15 cellular contexts compared by ENCODE assay signal in the genomic region with DNA sequence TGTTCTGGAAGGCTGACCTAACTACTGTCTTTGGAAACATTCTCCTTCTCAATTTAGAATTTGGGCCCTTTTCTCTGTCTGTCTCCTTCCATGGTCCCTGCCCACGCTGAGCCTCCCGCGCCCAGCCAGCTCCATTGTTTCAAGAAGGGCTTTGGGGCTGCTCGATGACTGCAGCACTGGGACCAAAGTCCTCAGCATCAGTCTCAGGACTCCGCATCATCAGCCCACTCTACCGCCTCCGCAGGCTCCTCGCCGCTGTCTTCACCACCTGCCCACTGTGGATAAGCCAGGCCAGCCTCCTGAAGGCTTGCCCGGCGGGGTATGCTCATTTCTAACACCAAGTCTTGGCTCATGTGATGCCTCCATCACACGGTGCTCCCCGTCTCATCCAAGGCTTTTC.
DNase-seq lines count a peak whose midpoint lies in the region; ATAC-seq and TF ChIP-seq lines count a peak whose summit lies in the region.
"Had no signal": no experiment of that assay in that cellular context is flagged by ENCODE, and none has a peak within 500 bp of the region (broad histone marks: within the 10 kb centered on the region; RNA-seq: fewer than 3 reads in every experiment).

No MANE protein-coding gene starts in this region.

- WGBS in adrenal gland, 4 donors = 82 to 98% (median 94%) methylated on average over 13 of the region's 13 CpGs

- peak overlapping the region in 8 of 11 experiments; percentile 60 to 87 (median 82); a peak in 9 of 22 replicates for H3K4me2 ChIP-seq in BLaER1 treated with 17β-estradiol and CSF1 and Interleukin-3, amounts not matched to agents 10 nM and 100 nM

- no peak overlapping the region for H3K4me3 ChIP-seq in BLaER1 treated with 17β-estradiol and CSF1 and Interleukin-3, amounts not matched to agents 10 nM and 100 nM
- no peak overlapping the region for H3K4me3 ChIP-seq in adrenal gland
- H3K4me3 ChIP-seq in BE2C (ENCODE audit: low read depth, low read length) = no peak overlapping the region

- peaks cover 42 to 63% (median 54%) of the 10 kb centered on the region in 10 experiments for H3K4me1 ChIP-seq in BLaER1 treated with 17β-estradiol and CSF1 and Interleukin-3, amounts not matched to agents 10 nM and 100 nM
- H3K4me1 ChIP-seq in adrenal gland (replicated peaks in 1 of 2) (peaks cover 56 to 95% of the 10 kb centered on the region in 2 donors), BE2C (no peaks in the 10 kb centered on the region)

- TF ChIP-seq CTCF in adrenal gland (IDR thresholded peaks at IDR 0.05) = no peak
- TF ChIP-seq CTCF in BE2C (IDR thresholded peaks at IDR 0.05; ENCODE audit: low read depth, low read length) = no peak

- peaks cover 0 to 5% (median 0%) of the 10 kb centered on the region in 11 experiments; a peak in 2 of 22 replicates for H3K9me3 ChIP-seq in BLaER1 treated with 17β-estradiol and CSF1 and Interleukin-3, amounts not matched to agents 10 nM and 100 nM (replicated peaks in 1 of 11)
- no peaks in the 10 kb centered on the region for H3K9me3 ChIP-seq in adrenal gland (replicated peaks in 1 of 3)
- no peaks in the 10 kb centered on the region for H3K9me3 ChIP-seq in BE2C

- H3K27me3 ChIP-seq in BLaER1 treated with 17β-estradiol and CSF1 and Interleukin-3, amounts not matched to agents 10 nM and 100 nM = peaks cover 0 to 61% (median 0%) of the 10 kb centered on the region in 11 experiments; a peak in 7 of 22 replicates
- H3K27me3 ChIP-seq in adrenal gland (no peaks in the 10 kb centered on the region), layer of hippocampus (ENCODE audit: control insufficient read depth, insufficient read depth, low read length) (no peaks in the 10 kb centered on the region), BE2C (peaks cover 17% of the 10 kb centered on the region)

- no peak overlapping the region for H3K27ac ChIP-seq in BLaER1 treated with 17β-estradiol and CSF1 and Interleukin-3, amounts not matched to agents 10 nM and 100 nM
- H3K27ac ChIP-seq in adrenal gland (peak overlapping the region in 3 of 5 donors; percentile 35 to 80 (median 68)), layer of hippocampus (ENCODE audit: low read depth, low read length) (peak overlapping the region; percentile 56), substantia nigra (ENCODE audit: low read depth, low read length, poor library complexity, severe bottlenecking) (peak overlapping the region; percentile 77)

- no peaks in the 10 kb centered on the region for H3K36me3 ChIP-seq in BLaER1 treated with 17β-estradiol and CSF1 and Interleukin-3, amounts not matched to agents 10 nM and 100 nM
- H3K36me3 ChIP-seq in adrenal gland (replicated peaks in 1 of 2) (peaks cover 0 to 8% of the 10 kb centered on the region in 2 donors), BE2C (no peaks in the 10 kb centered on the region)

- H3K9ac ChIP-seq in BLaER1 treated with 17β-estradiol and CSF1 and Interleukin-3, amounts not matched to agents 10 nM and 100 nM = no peak overlapping the region

- DNase-seq in adrenal gland (peak in 1 of 7 donors; percentile 12), substantia nigra (lab: John Stamatoyannopoulos, UW) (no peak), BE2C (no peak)
- no peak for DNase-seq in activated T-cell treated with anti-CD3 and anti-CD28 coated beads, Interleukin-2, amount 50 U/mL, for 48 hours
- no peak for DNase-seq in activated CD4-positive, alpha-beta T cell treated with anti-CD3 and anti-CD28 coated beads, Interleukin-2, amount 50 U/mL, for 4 hours
- DNase-seq: COR-L47, NCI-H1417 treated with DMSO at 0.1 percent for 48 hours, NCI-H2029, NCI-H2171 treated with DMSO at 0.1 percent for 48 hours, NCI-H774, SIG-M5 had no signal

- intact Hi-C loops in adrenal gland (cut with DNase I) = no loop called here

- ATAC-seq in GM19463 (IDR thresholded peaks at IDR 0.05; ENCODE audit: unreplicated experiment) = no peak
- ATAC-seq: HCT116 had no signal

- no peaks in the 10 kb centered on the region; a peak in 1 of 22 replicates for H4K20me1 ChIP-seq in BLaER1 treated with 17β-estradiol and CSF1 and Interleukin-3, amounts not matched to agents 10 nM and 100 nM

- no peak for TF ChIP-seq POLR2A in adrenal gland (IDR thresholded peaks at IDR 0.05)

Comparison
In these comparisons a context has a peak if more than half of its experiments do, and no peak if none do; other contexts are left out.
1. H3K27ac ChIP-seq: peak in adrenal gland (3 of 5), layer of hippocampus (single experiment) and substantia nigra (single experiment); none in BLaER1 treated with 17β-estradiol and CSF1 and Interleukin-3, amounts not matched to agents 10 nM and 100 nM (0 of 11).